ENCODE assay signal across 1 cellular context in the genomic region with DNA sequence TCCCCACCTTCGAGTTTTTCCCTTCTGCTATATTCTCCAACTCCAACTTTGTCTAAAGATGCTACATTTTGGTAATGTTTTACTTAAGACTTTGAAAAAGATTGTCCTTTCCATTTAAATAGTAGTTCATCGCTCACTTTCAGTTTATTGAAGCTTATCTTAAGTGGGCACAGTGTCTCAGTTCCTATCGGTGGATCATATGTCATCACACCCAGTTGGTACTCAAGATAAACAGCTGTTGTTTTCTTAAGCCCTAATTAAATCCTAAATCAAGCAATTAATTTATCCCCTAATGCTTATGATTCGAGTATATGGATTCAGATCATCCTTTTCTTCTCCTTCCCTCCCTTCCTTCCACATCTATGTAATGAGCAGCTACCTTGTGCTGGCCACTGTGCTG.
TF ChIP-seq lines count a peak whose summit lies in the region.

No MANE protein-coding gene starts in this region.

TF ChIP-seq in HEK293, 187 proteins besides CTCF, POLR2A, EP300 and RAD21 (continued from another document):
- TF ChIP-seq PRDM6 (tag by site-specific recombination; IDR thresholded peaks at IDR 0.05) (0 out of 2 replicates have a peak, but pooled peaks have one; percentile 25), ZXDB (tag by site-specific recombination; IDR thresholded peaks at IDR 0.05) (0 out of 2 replicates have a peak, but pooled peaks have one; percentile 18), ZNF571 (tag by site-specific recombination; IDR thresholded peaks at IDR 0.05) (no peak), ZNF843 (tag by site-specific recombination; IDR thresholded peaks at IDR 0.05) (peak; percentile 72)
